In genomic region chr1:70101774-70102173, GRCh38 we compare ENCODE assay signal across 1 cellular context.
TF ChIP-seq lines count a peak whose summit lies in the region.

No MANE protein-coding gene starts in this region.

TF ChIP-seq in H1, 55 proteins besides CTCF, POLR2A, EP300 and RAD21 (continued from another document):
- TF ChIP-seq TAF1 (IDR thresholded peaks at IDR 0.05; ENCODE audit: low read depth, low read length) (no peak), TAF7 (optimal IDR thresholded peaks at IDR 0.05; ENCODE audit: borderline replicate concordance, low read depth, low read length) (no peak), FOSL1 (IDR thresholded peaks at IDR 0.05; ENCODE audit: insufficient read depth, low read depth, low read length) (no peak), GTF2F1 (IDR thresholded peaks at IDR 0.05; ENCODE audit: borderline replicate concordance, low read depth, low read length) (no peak), CTBP2 (IDR thresholded peaks at IDR 0.05; ENCODE audit: borderline replicate concordance, insufficient read depth, insufficient read length, low read length) (no peak), ZNF274 (IDR thresholded peaks at IDR 0.05; ENCODE audit: borderline replicate concordance, extremely low read depth, low read length) (no peak), SAP30 (IDR thresholded peaks at IDR 0.05; ENCODE audit: insufficient read depth, insufficient replicate concordance, low read length) (no peak), CBX5 (IDR thresholded peaks at IDR 0.05; ENCODE audit: low read depth, low read length) (no peak), SIRT6 (IDR thresholded peaks at IDR 0.05; ENCODE audit: low read length) (no peak), CHD7 (IDR thresholded peaks at IDR 0.05; ENCODE audit: insufficient replicate concordance, low read length) (no peak), SP4 (IDR thresholded peaks at IDR 0.05; ENCODE audit: low read length) (no peak)
